Comparison of ENCODE assay signal across 9 cellular contexts in genomic region chr9:91837982-91838731, GRCh38.
DNase-seq lines count a peak whose midpoint lies in the region; ATAC-seq and TF ChIP-seq lines count a peak whose summit lies in the region.
"Had no signal": no experiment of that assay in that cellular context is flagged by ENCODE, and none has a peak within 500 bp of the region (broad histone marks: within the 10 kb centered on the region; RNA-seq: fewer than 3 reads in every experiment).

No MANE protein-coding gene starts in this region.

- no peak overlapping the region for H3K4me3 Mint-ChIP-seq in GM23338
- no peak overlapping the region for H3K4me3 Mint-ChIP-seq in activated T-helper 2 cell treated with anti-CD3 and anti-CD28 coated beads, Interferon-gamma antibody, Interleukin-2, Interleukin-4, amounts not matched to agents 10 μg/mL and 5 μg/mL and 100 μg/mL, durations not matched to agents 14 hours and 24 hours and 36 hours (ENCODE audit: low read depth)

- H3K27me3 Mint-ChIP-seq in GM23338 (ENCODE audit: insufficient read depth, low read depth, poor library complexity) = peaks cover 10% of the 10 kb centered on the region
- peaks cover 4% of the 10 kb centered on the region for H3K27me3 Mint-ChIP-seq in activated T-helper 2 cell treated with anti-CD3 and anti-CD28 coated beads, Interferon-gamma antibody, Interleukin-2, Interleukin-4, amounts not matched to agents 10 μg/mL and 5 μg/mL and 100 μg/mL, durations not matched to agents 14 hours and 24 hours and 36 hours (ENCODE audit: low read depth)

- ATAC-seq in GM23338 = peak; percentile 20
- ATAC-seq in sciatic nerve = peak; percentile 45
- ATAC-seq in HG03135 (IDR thresholded peaks at IDR 0.05; ENCODE audit: unreplicated experiment) = no peak
- no peak for ATAC-seq in HG03097 (IDR thresholded peaks at IDR 0.05; ENCODE audit: low FRiP score, unreplicated experiment)

- no peaks in the 10 kb centered on the region for H3K27me3 ChIP-seq in GM23338 (ENCODE audit: insufficient read depth)

- H3K9me2 ChIP-seq in GM23338 (ENCODE audit: insufficient read depth) = no peaks in the 10 kb centered on the region

- no peaks in the 10 kb centered on the region for H3F3A ChIP-seq in GM23338 (replicated peaks; ENCODE audit: low read depth)

- intact Hi-C loops in sciatic nerve (cut with DNase I) = no loop called here
- intact Hi-C loops in activated T-helper 2 cell treated with anti-CD3 and anti-CD28 coated beads, Interferon-gamma antibody, Interleukin-2, Interleukin-4, amounts not matched to agents 10 μg/mL and 5 μg/mL and 100 μg/mL, durations not matched to agents 14 hours and 24 hours and 36 hours (cut with micrococcal nuclease) = no loop called here

- H2AFZ ChIP-seq in GM23338 = no peak overlapping the region

- H3K4me2 ChIP-seq in GM23338 = no peak overlapping the region

- TF ChIP-seq CTCF in GM23338 (conservative IDR thresholded peaks at IDR 0.05; ENCODE audit: low read depth in 2 of 2) (no peak), fibroblast of pulmonary artery (IDR thresholded peaks at IDR 0.05; ENCODE audit: low read length, missing control alignments) (no peak)

- peaks cover 25% of the 10 kb centered on the region for H3K4me1 Mint-ChIP-seq in GM23338
- peaks cover 1% of the 10 kb centered on the region for H3K4me1 Mint-ChIP-seq in activated T-helper 2 cell treated with anti-CD3 and anti-CD28 coated beads, Interferon-gamma antibody, Interleukin-2, Interleukin-4, amounts not matched to agents 10 μg/mL and 5 μg/mL and 100 μg/mL, durations not matched to agents 14 hours and 24 hours and 36 hours (ENCODE audit: low read depth)

- H3K27ac ChIP-seq in GM23338 (ENCODE audit: low read depth) = 0 out of 2 replicates have a peak overlapping the region, but pooled peaks have one; percentile 39

- peaks cover 3% of the 10 kb centered on the region for H4K20me1 ChIP-seq in GM23338 (replicated peaks; ENCODE audit: insufficient read depth)

- DNase-seq in GM23338 (ENCODE audit: low spot score) = no peak
- DNase-seq in NCI-H748 (lab: John Stamatoyannopoulos, UW; ENCODE audit: unreplicated experiment) = peak; percentile 58
- DNase-seq in fibroblast of pulmonary artery (ENCODE audit: low read depth) = peak; percentile 72
- DNase-seq in sciatic nerve (ENCODE audit: low spot score) = peak; percentile 60
- no peak for DNase-seq in superior temporal gyrus (ENCODE audit: extremely low spot score)
- DNase-seq in activated T-helper 2 cell treated with anti-CD3 and anti-CD28 coated beads, Interferon-gamma antibody, Interleukin-2, Interleukin-4, amounts not matched to agents 10 μg/mL and 5 μg/mL and 100 μg/mL, durations not matched to agents 14 hours and 24 hours and 36 hours (ENCODE audit: low spot score) = no peak
- DNase-seq: activated CD8-positive, alpha-beta memory T cell treated with anti-CD3 and anti-CD28 coated beads, Interleukin-2, amount 50 U/mL, for 4 hours had no signal

- H3K36me3 Mint-ChIP-seq in GM23338 (ENCODE audit: low read depth) = no peaks in the 10 kb centered on the region
- no peaks in the 10 kb centered on the region for H3K36me3 Mint-ChIP-seq in activated T-helper 2 cell treated with anti-CD3 and anti-CD28 coated beads, Interferon-gamma antibody, Interleukin-2, Interleukin-4, amounts not matched to agents 10 μg/mL and 5 μg/mL and 100 μg/mL, durations not matched to agents 14 hours and 24 hours and 36 hours (ENCODE audit: low read depth)

- no peaks in the 10 kb centered on the region for H3K36me3 ChIP-seq in GM23338 (ENCODE audit: insufficient read depth)

- no peak overlapping the region for H3K27ac Mint-ChIP-seq in GM23338
- no peak overlapping the region for H3K27ac Mint-ChIP-seq in activated T-helper 2 cell treated with anti-CD3 and anti-CD28 coated beads, Interferon-gamma antibody, Interleukin-2, Interleukin-4, amounts not matched to agents 10 μg/mL and 5 μg/mL and 100 μg/mL, durations not matched to agents 14 hours and 24 hours and 36 hours

- H3K4me1 ChIP-seq in GM23338 (ENCODE audit: insufficient read depth) = peaks cover 6% of the 10 kb centered on the region; the same call in 1 of the 2 replicates

- H3K9me3 Mint-ChIP-seq in GM23338 = no peaks in the 10 kb centered on the region
- no peaks in the 10 kb centered on the region for H3K9me3 Mint-ChIP-seq in activated T-helper 2 cell treated with anti-CD3 and anti-CD28 coated beads, Interferon-gamma antibody, Interleukin-2, Interleukin-4, amounts not matched to agents 10 μg/mL and 5 μg/mL and 100 μg/mL, durations not matched to agents 14 hours and 24 hours and 36 hours

- 0 out of 2 replicates have a peak, but pooled peaks cover 6% of the 10 kb centered on the region for H3K79me2 ChIP-seq in GM23338 (replicated peaks; ENCODE audit: insufficient read depth)

- H3K4me3 ChIP-seq in GM23338 (no peak overlapping the region), fibroblast of pulmonary artery (replicated peaks; ENCODE audit: low read depth, low read length) (peak overlapping the region; percentile 25)

TF ChIP-seq in GM23338, 12 proteins besides CTCF, POLR2A, EP300 and RAD21:
- TF ChIP-seq POLR2AphosphoS5 (IDR thresholded peaks at IDR 0.05; ENCODE audit: low read depth) = no peak
- TF ChIP-seq ZNF114 (CRISPR knock-in tag; IDR thresholded peaks at IDR 0.05) = no peak
- TF ChIP-seq STAT1 (IDR thresholded peaks at IDR 0.05; ENCODE audit: unreplicated experiment) = no peak
- TF ChIP-seq ZNF462 (CRISPR knock-in tag; IDR thresholded peaks at IDR 0.05) = no peak

Comparison
In these comparisons a context has a peak if more than half of its experiments do, and no peak if none do; other contexts are left out.
1. ATAC-seq: peak in GM23338 (single experiment) and sciatic nerve (single experiment); none in HG03135 (single experiment) and HG03097 (single experiment).
2. DNase-seq: peak in NCI-H748 (single experiment), fibroblast of pulmonary artery (single experiment) and sciatic nerve (single experiment); none in GM23338 (single experiment), superior temporal gyrus (single experiment) and activated T-helper 2 cell treated with anti-CD3 and anti-CD28 coated beads, Interferon-gamma antibody, Interleukin-2, Interleukin-4, amounts not matched to agents 10 μg/mL and 5 μg/mL and 100 μg/mL, durations not matched to agents 14 hours and 24 hours and 36 hours (single experiment).